2 cellular contexts compared by ENCODE assay signal in genomic region chr21:33122507-33122906, GRCh38.
TF ChIP-seq lines count a peak whose summit lies in the region.

No MANE protein-coding gene starts in this region.

TF ChIP-seq in HepG2, 621 proteins besides CTCF, POLR2A, EP300 and RAD21:
- peak; percentile 20; the same call in 1 of the 2 replicates for TF ChIP-seq ZNF768 (CRISPR knock-in tag; IDR thresholded peaks at IDR 0.05)
- no peak for TF ChIP-seq SATB2 (CRISPR knock-in tag; IDR thresholded peaks at IDR 0.05)

TF ChIP-seq in K562, 482 proteins besides CTCF, POLR2A, EP300 and RAD21:
- no peak for TF ChIP-seq NUFIP1 (IDR thresholded peaks at IDR 0.05; ENCODE audit: partially characterized antibody)
- 0 out of 3 replicates have a peak, but pooled peaks of 1 of the 2 experiments have one; percentile 21 for TF ChIP-seq CBX3 (IDR thresholded peaks at IDR 0.05; ENCODE audit: borderline replicate concordance in 1 of 2, low read length in 2 of 2)
- 0 out of 2 replicates have a peak, but pooled peaks have one; percentile 45 for TF ChIP-seq HDAC2 (IDR thresholded peaks at IDR 0.05)
- 0 out of 2 replicates have a peak, but pooled peaks have one; percentile 21 for TF ChIP-seq MECOM (CRISPR knock-in tag; IDR thresholded peaks at IDR 0.05)
- TF ChIP-seq ZNF764 (CRISPR knock-in tag; IDR thresholded peaks at IDR 0.05; ENCODE audit: low read depth): no peak
- no peak for TF ChIP-seq CREM (IDR thresholded peaks at IDR 0.05; ENCODE audit: low read depth)
- no peak for TF ChIP-seq LCOR (CRISPR knock-in tag; IDR thresholded peaks at IDR 0.05)
- TF ChIP-seq KDM1A (IDR thresholded peaks at IDR 0.05): peak; percentile 36 to 46; a peak in 2 of 4 replicates
- peak; percentile 79 for TF ChIP-seq ADNP (tag; IDR thresholded peaks at IDR 0.05)
- peak; percentile 96 for TF ChIP-seq BCOR (IDR thresholded peaks at IDR 0.05)
- TF ChIP-seq MTA3 (IDR thresholded peaks at IDR 0.05; ENCODE audit: borderline replicate concordance): no peak
- TF ChIP-seq SMARCA5 (IDR thresholded peaks at IDR 0.05): peak; percentile 78
- TF ChIP-seq RBM25 (IDR thresholded peaks at IDR 0.05; ENCODE audit: low read depth, low read length, severe bottlenecking): peak; percentile 92
- peak in 1 of 2 experiments; percentile 35; a peak in 1 of 4 replicates for TF ChIP-seq RCOR1 (IDR thresholded peaks at IDR 0.05; ENCODE audit: borderline replicate concordance in 1 of 2, low read depth in 2 of 2, low read length in 2 of 2)
- peak; percentile 81 for TF ChIP-seq ZFP36 (IDR thresholded peaks at IDR 0.05; ENCODE audit: low read depth, low read length, partially characterized antibody)
- no peak for TF ChIP-seq GABPB2 (CRISPR knock-in tag; conservative IDR thresholded peaks at IDR 0.05)
- TF ChIP-seq CHD4 (IDR thresholded peaks at IDR 0.05; ENCODE audit: insufficient read depth, insufficient replicate concordance, low read depth, low read length, poor library complexity, severe bottlenecking): peak; percentile 94
- TF ChIP-seq ZNF785 (CRISPR knock-in tag; IDR thresholded peaks at IDR 0.05): no peak
- TF ChIP-seq ZNF12 (CRISPR knock-in tag; IDR thresholded peaks at IDR 0.05): no peak
